Comparison of ENCODE assay signal across 12 cellular contexts in the genomic region with DNA sequence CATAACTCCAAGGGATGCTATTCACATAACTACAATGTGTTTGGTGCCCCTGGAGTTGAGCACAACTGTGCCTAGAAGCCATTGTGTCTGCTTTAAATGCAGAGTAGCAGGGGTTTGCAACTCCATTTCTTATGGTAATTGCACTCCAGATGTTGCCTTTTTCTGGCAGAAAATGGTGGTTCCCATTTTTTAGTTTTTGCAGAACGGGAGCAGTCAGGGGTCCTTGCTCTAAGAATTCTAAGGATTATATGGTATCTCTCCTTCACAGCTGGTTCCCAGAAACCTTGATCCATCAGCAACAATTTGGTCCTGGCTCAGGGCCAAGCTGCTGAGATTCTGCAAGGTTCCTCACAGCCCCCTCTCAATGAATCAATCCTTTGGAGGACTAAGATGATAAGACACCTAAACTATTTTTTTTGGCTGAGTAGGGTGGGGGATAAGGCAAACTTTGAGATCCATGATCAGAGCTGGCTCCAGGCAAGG.
"Had no signal": no experiment of that assay in that cellular context is flagged by ENCODE, and none has a peak within 500 bp of the region (broad histone marks: within the 10 kb centered on the region; RNA-seq: fewer than 3 reads in every experiment).

No MANE protein-coding gene starts in this region.

- H3K27ac ChIP-seq: breast epithelium, pancreas, upper lobe of left lung had no signal

- H3K4me1 ChIP-seq: breast epithelium, pancreas, upper lobe of left lung had no signal

- DNase-seq: activated CD4-positive, alpha-beta memory T cell treated with anti-CD3 and anti-CD28 coated beads, Interleukin-2, amount 10 ng/mL, durations not matched to agents 7 days and 5 days; activated gamma-delta T cell treated with Interleukin-2 at 50 U/mL for 16 hours; activated naive CD8-positive, alpha-beta T cell treated with anti-CD3 and anti-CD28 coated beads, Interleukin-2, amount 10 ng/mL, durations not matched to agents 7 days and 5 days; activated T-cell treated with anti-CD3 and anti-CD28 coated beads, Interleukin-2, amount 50 U/mL, for 72 hours; hypothalamus; kidney; stimulated activated CD4-positive, alpha-beta T cell treated with anti-CD3 and anti-CD28 coated beads, Interleukin-15, amount 100 ng/mL, for 24 hours; stimulated activated CD4-positive, alpha-beta T cell treated with anti-CD3 and anti-CD28 coated beads, Interleukin-4, amount 100 ng/mL, for 24 hours; upper lobe of left lung had no signal

- ATAC-seq: activated T-cell treated with anti-CD3 and anti-CD28 coated beads, Interleukin-2, amount 50 U/mL, for 72 hours; esophagus mucosa; pancreas had no signal

- H3K4me3 ChIP-seq: breast epithelium, pancreas, upper lobe of left lung had no signal

- H3K9me3 ChIP-seq: breast epithelium, pancreas, upper lobe of left lung had no signal

- H3K36me3 ChIP-seq: breast epithelium, pancreas, upper lobe of left lung had no signal

- H3K27me3 ChIP-seq: breast epithelium, pancreas, upper lobe of left lung had no signal
